Comparison of ENCODE assay signal across 1 cellular context in genomic region chrX:46838974-46839480, GRCh38.
TF ChIP-seq lines count a peak whose summit lies in the region.

No MANE protein-coding gene starts in this region.

TF ChIP-seq in HepG2, 621 proteins besides CTCF, POLR2A, EP300 and RAD21 (continued from another document):
- TF ChIP-seq, protein P1, sequence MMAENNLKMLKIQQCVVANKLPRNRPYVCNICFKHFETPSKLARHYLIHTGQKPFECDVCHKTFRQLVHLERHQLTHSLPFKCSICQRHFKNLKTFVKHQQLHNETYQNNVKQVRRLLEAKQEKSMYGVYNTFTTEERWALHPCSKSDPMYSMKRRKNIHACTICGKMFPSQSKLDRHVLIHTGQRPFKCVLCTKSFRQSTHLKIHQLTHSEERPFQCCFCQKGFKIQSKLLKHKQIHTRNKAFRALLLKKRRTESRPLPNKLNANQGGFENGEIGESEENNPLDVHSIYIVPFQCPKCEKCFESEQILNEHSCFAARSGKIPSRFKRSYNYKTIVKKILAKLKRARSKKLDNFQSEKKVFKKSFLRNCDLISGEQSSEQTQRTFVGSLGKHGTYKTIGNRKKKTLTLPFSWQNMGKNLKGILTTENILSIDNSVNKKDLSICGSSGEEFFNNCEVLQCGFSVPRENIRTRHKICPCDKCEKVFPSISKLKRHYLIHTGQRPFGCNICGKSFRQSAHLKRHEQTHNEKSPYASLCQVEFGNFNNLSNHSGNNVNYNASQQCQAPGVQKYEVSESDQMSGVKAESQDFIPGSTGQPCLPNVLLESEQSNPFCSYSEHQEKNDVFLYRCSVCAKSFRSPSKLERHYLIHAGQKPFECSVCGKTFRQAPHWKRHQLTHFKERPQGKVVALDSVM (CRISPR knock-in tag; IDR thresholded peaks at IDR 0.05) = no peak
- TF ChIP-seq HDAC2 (CRISPR knock-in tag; IDR thresholded peaks at IDR 0.05) (no peak), ZMYM3 (CRISPR knock-in tag; IDR thresholded peaks at IDR 0.05) (no peak), SCMH1 (CRISPR knock-in tag; IDR thresholded peaks at IDR 0.05; ENCODE audit: borderline replicate concordance) (no peak), RXRB (CRISPR knock-in tag; IDR thresholded peaks at IDR 0.05; ENCODE audit: borderline replicate concordance) (no peak), SIX1 (CRISPR knock-in tag; IDR thresholded peaks at IDR 0.05; ENCODE audit: borderline replicate concordance) (no peak), CREB1 (IDR thresholded peaks at IDR 0.05) (no peak), CREB1 (CRISPR knock-in tag; IDR thresholded peaks at IDR 0.05) (no peak), ARNT (IDR thresholded peaks at IDR 0.05) (no peak)
TF ChIP-seq in HepG2: peak in this region for 0.
